24 cellular contexts compared by ENCODE assay signal in genomic region chr3:24525557-24525956, GRCh38. TPM values are rescaled to one million over a fixed set of nuclear protein-coding genes. Genes with fewer than 3 reads are reported as not detected.
DNase-seq lines count a peak whose midpoint lies in the region; ATAC-seq, FAIRE-seq and TF ChIP-seq lines count a peak whose summit lies in the region.
"Had no signal": no experiment of that assay in that cellular context is flagged by ENCODE, and none has a peak within 500 bp of the region (broad histone marks: within the 10 kb centered on the region; RNA-seq: fewer than 3 reads in every experiment).

No MANE protein-coding gene starts in this region.

- H2BK120ac ChIP-seq in mesendoderm (ENCODE audit: low read depth, low read length): no peak overlapping the region
- H2BK120ac ChIP-seq in neuronal stem cell (ENCODE audit: low read depth, low read length): no peak overlapping the region

- no peaks in the 10 kb centered on the region for H3K9me3 ChIP-seq in HepG2 (ENCODE audit: low read length)
- H3K9me3 ChIP-seq in right lobe of liver: no peaks in the 10 kb centered on the region
- H3K9me3 ChIP-seq in neuronal stem cell (replicated peaks in 1 of 2; ENCODE audit: control insufficient read depth in 2 of 2, insufficient read depth in 1 of 2, low read depth in 1 of 2, low read length in 2 of 2): peaks cover 0 to 2% of the 10 kb centered on the region in 2 donors
- H3K9me3 ChIP-seq: A549, Caco-2 had no signal

- no peak overlapping the region for H3K9ac ChIP-seq in HepG2 (ENCODE audit: insufficient read depth, low read depth, low read length)
- H3K9ac ChIP-seq in mesendoderm (ENCODE audit: low read length): no peak overlapping the region
- H3K9ac ChIP-seq in neuronal stem cell (ENCODE audit: low read depth, low read length, poor library complexity): peak overlapping the region; percentile 47
- H3K9ac ChIP-seq: BLaER1 treated with 17β-estradiol and CSF1 and Interleukin-3, amounts not matched to agents 10 nM and 100 nM had no signal

- H4K8ac ChIP-seq in mesendoderm (ENCODE audit: low read depth, low read length): no peak overlapping the region
- H4K8ac ChIP-seq in neuronal stem cell (ENCODE audit: low read depth, low read length): no peak overlapping the region

- H3K36me3 ChIP-seq in HepG2 (replicated peaks in 1 of 2; ENCODE audit: control insufficient read depth in 1 of 2, insufficient read depth in 2 of 2, low read length in 2 of 2): no peaks in the 10 kb centered on the region
- no peaks in the 10 kb centered on the region for H3K36me3 ChIP-seq in right lobe of liver
- H3K36me3 ChIP-seq in mesendoderm (ENCODE audit: control insufficient read depth, insufficient read depth, low read length): no peaks in the 10 kb centered on the region
- H3K36me3 ChIP-seq in neuronal stem cell (replicated peaks in 1 of 2; ENCODE audit: control insufficient read depth in 2 of 2, insufficient read depth in 2 of 2, low read length in 2 of 2): no peaks in the 10 kb centered on the region
- H3K36me3 ChIP-seq: BLaER1 treated with 17β-estradiol and CSF1 and Interleukin-3, amounts not matched to agents 10 nM and 100 nM had no signal

- CTCF ChIA-PET in HepG2 (lab: Yijun Ruan, JAX; ENCODE audit: low intra/inter-chr PET ratio, low total read pairs): no interaction called here

- H3K18ac ChIP-seq in mesendoderm (ENCODE audit: low read length): no peak overlapping the region
- no peak overlapping the region for H3K18ac ChIP-seq in neuronal stem cell (ENCODE audit: low read length)

- peaks cover 5% of the 10 kb centered on the region for H3K36me3 Mint-ChIP-seq in natural killer cell treated with Interleukin-12 subunit alpha and Interleukin-12 subunit beta and Interleukin-15 and Interleukin-18, amount 100 ng/mL, for 72 hours
- H3K36me3 Mint-ChIP-seq: CD8-positive, alpha-beta T cell had no signal

- POLR2A ChIA-PET in HepG2 (lab: Yijun Ruan, JAX): interaction anchor here (1.4 kb wide), 1 partner anchor 162 kb away, joined by 3 read pairs; no protein-coding TSS in a partner anchor

- H4K91ac ChIP-seq in neuronal stem cell (ENCODE audit: low read depth, low read length, poor library complexity): no peak overlapping the region

- H3K27ac Mint-ChIP-seq in natural killer cell treated with Interleukin-12 subunit alpha and Interleukin-12 subunit beta and Interleukin-15 and Interleukin-18, amount 100 ng/mL, for 72 hours: no peak overlapping the region
- H3K27ac Mint-ChIP-seq: B cell; CD4-positive, alpha-beta T cell; CD8-positive, alpha-beta T cell had no signal

- no peak for TF ChIP-seq EP300 in HepG2 (IDR thresholded peaks at IDR 0.05; ENCODE audit: low read depth in 2 of 2, low read length in 2 of 2)
- no peak for TF ChIP-seq EP300 in HepG2 (CRISPR knock-in tag; IDR thresholded peaks at IDR 0.05; ENCODE audit: borderline replicate concordance)

- no peaks in the 10 kb centered on the region for H3K9me3 Mint-ChIP-seq in natural killer cell treated with Interleukin-12 subunit alpha and Interleukin-12 subunit beta and Interleukin-15 and Interleukin-18, amount 100 ng/mL, for 72 hours
- H3K9me3 Mint-ChIP-seq: CD4-positive, alpha-beta T cell; CD8-positive, alpha-beta T cell had no signal

- no peak for FAIRE-seq in HepG2 (lab: Jason Lieb, UNC)
- FAIRE-seq: A549, D721Med, G401.6, GM12891, GM19239 had no signal

- H3K27me3 ChIP-seq in HepG2 (ENCODE audit: control insufficient read depth in 1 of 2, insufficient read depth in 2 of 2, low read length in 2 of 2) (no peaks in the 10 kb centered on the region; a peak in 2 of 5 replicates), right lobe of liver (no peaks in the 10 kb centered on the region), mesendoderm (ENCODE audit: insufficient read depth, low read length, poor library complexity) (peaks cover 3% of the 10 kb centered on the region), neuronal stem cell (ENCODE audit: control insufficient read depth in 3 of 3, insufficient read depth in 3 of 3, low read depth in 1 of 3, low read length in 3 of 3) (peaks cover 0 to 48% (median 25%) of the 10 kb centered on the region in 3 experiments)

- H3K4me1 Mint-ChIP-seq in natural killer cell treated with Interleukin-12 subunit alpha and Interleukin-12 subunit beta and Interleukin-15 and Interleukin-18, amount 100 ng/mL, for 72 hours (ENCODE audit: low read depth in 2 of 2): peaks cover 4 to 5% of the 10 kb centered on the region in 2 donors

- DNase-seq in HepG2 (ENCODE audit: low spot score): no peak
- DNase-seq in right lobe of liver: no peak
- no peak for DNase-seq in mesendoderm
- no peak for DNase-seq in neuronal stem cell (ENCODE audit: low spot score)
- no peak for DNase-seq in nucleus accumbens (lab: John Stamatoyannopoulos, UW)
- no peak for DNase-seq in natural killer cell treated with Interleukin-12 subunit alpha and Interleukin-12 subunit beta and Interleukin-15 and Interleukin-18, amount 100 ng/mL, for 72 hours (ENCODE audit: low spot score)
- DNase-seq: AML-193; Caco-2; Calu3; CD4-positive, alpha-beta T cell; CD8-positive, alpha-beta T cell; DMS79 treated with DMSO at 0.1 percent for 48 hours; GF-D8 had no signal

- peak overlapping the region; percentile 20 for H2BK15ac ChIP-seq in mesendoderm (replicated peaks; ENCODE audit: low read depth)
- H2BK15ac ChIP-seq in neuronal stem cell (ENCODE audit: low read length): no peak overlapping the region

- H2AK5ac ChIP-seq in mesendoderm (ENCODE audit: low read length) (no peak overlapping the region), neuronal stem cell (ENCODE audit: low read depth, low read length) (no peak overlapping the region)

- no peaks in the 10 kb centered on the region for H4K20me1 ChIP-seq in HepG2 (ENCODE audit: insufficient read depth, low read length)
- H4K20me1 ChIP-seq: BLaER1 treated with 17β-estradiol and CSF1 and Interleukin-3, amounts not matched to agents 10 nM and 100 nM had no signal

- H3K79me2 ChIP-seq in HepG2 (ENCODE audit: insufficient read depth, low read length): peaks cover 6% of the 10 kb centered on the region
- no peaks in the 10 kb centered on the region for H3K79me2 ChIP-seq in mesendoderm (ENCODE audit: control insufficient read depth, insufficient read depth, low read length)

- H3K14ac ChIP-seq in neuronal stem cell (ENCODE audit: low read length): no peak overlapping the region

- peak overlapping the region; percentile 38 for H3K56ac ChIP-seq in mesendoderm (ENCODE audit: low read length)

- H3K27ac ChIP-seq in HepG2 (ENCODE audit: extremely low read length, insufficient read depth, low read length): no peak overlapping the region
- H3K27ac ChIP-seq in right lobe of liver: no peak overlapping the region
- no peak overlapping the region for H3K27ac ChIP-seq in mesendoderm (ENCODE audit: low read depth, low read length)
- H3K27ac ChIP-seq in neuronal stem cell (replicated peaks; ENCODE audit: low read length): no peak overlapping the region
- H3K27ac ChIP-seq: 22Rv1; A549; BLaER1 treated with 17β-estradiol and CSF1 and Interleukin-3, amounts not matched to agents 10 nM and 100 nM; C4-2B had no signal

- H4K5ac ChIP-seq in mesendoderm (ENCODE audit: low read length): no peak overlapping the region

- TF ChIP-seq RAD21 in HepG2 (CRISPR knock-in tag; IDR thresholded peaks at IDR 0.05): no peak

- 93% methylated on average over 1 of the region's 1 CpG for WGBS in HepG2 (ENCODE audit: low lambda C conversion rate)
- 69% methylated on average over 1 of the region's 1 CpG for WGBS in right lobe of liver (ENCODE audit: insufficient coverage, low coverage, low lambda C conversion rate, missing lambda C conversion rate)
- no CpG with 5 or more reads among the region's 1 CpG for WGBS in mesendoderm (ENCODE audit: extremely low coverage, insufficient coverage, low lambda C conversion rate)
- no CpG with 5 or more reads among the region's 1 CpG for WGBS in neuronal stem cell (ENCODE audit: extremely low coverage in 2 of 2, insufficient read length in 2 of 2, insufficient replicate concordance in 1 of 2), 2 donors

- H2BK12ac ChIP-seq in neuronal stem cell (ENCODE audit: low read length): no peak overlapping the region

- BruUV-seq in HepG2 (replicated peaks; lab: Mats Ljungman, UMichigan): no TSS peak

- no peak overlapping the region for H3K4me3 Mint-ChIP-seq in natural killer cell treated with Interleukin-12 subunit alpha and Interleukin-12 subunit beta and Interleukin-15 and Interleukin-18, amount 100 ng/mL, for 72 hours
- H3K4me3 Mint-ChIP-seq: B cell; CD4-positive, alpha-beta T cell; CD8-positive, alpha-beta T cell had no signal

- TF ChIP-seq CTCF in HepG2 (CRISPR knock-in tag; IDR thresholded peaks at IDR 0.05) (no peak), right lobe of liver (IDR thresholded peaks at IDR 0.05) (no peak)

- TF ChIP-seq POLR2A in HepG2 (IDR thresholded peaks at IDR 0.05; ENCODE audit: insufficient read depth in 1 of 2, low read depth in 2 of 2, low read length in 2 of 2) (no peak), right lobe of liver (IDR thresholded peaks at IDR 0.05) (no peak)

- H3K4me3 ChIP-seq in HepG2 (replicated peaks in 1 of 3; ENCODE audit: insufficient read depth in 1 of 3, low read depth in 2 of 3, low read length in 3 of 3) (no peak overlapping the region), right lobe of liver (no peak overlapping the region), mesendoderm (ENCODE audit: low read length) (no peak overlapping the region), neuronal stem cell (ENCODE audit: low read length in 2 of 2) (no peak overlapping the region)
- H3K4me3 ChIP-seq: A549; BLaER1 treated with 17β-estradiol and CSF1 and Interleukin-3, amounts not matched to agents 10 nM and 100 nM had no signal

- H3K4me2 ChIP-seq in HepG2 (ENCODE audit: low read depth, low read length): no peak overlapping the region
- no peak overlapping the region for H3K4me2 ChIP-seq in mesendoderm (ENCODE audit: low read length)
- no peak overlapping the region for H3K4me2 ChIP-seq in neuronal stem cell (ENCODE audit: insufficient read depth, low read length, poor library complexity, severe bottlenecking)
- H3K4me2 ChIP-seq: A549; BLaER1 treated with 17β-estradiol and CSF1 and Interleukin-3, amounts not matched to agents 10 nM and 100 nM had no signal

- H3K4me1 ChIP-seq in HepG2 (ENCODE audit: insufficient read depth, low read length): peaks cover 43% of the 10 kb centered on the region
- peaks cover 0 to 18% (median 7%) of the 10 kb centered on the region in 4 donors for H3K4me1 ChIP-seq in right lobe of liver
- H3K4me1 ChIP-seq in mesendoderm (ENCODE audit: control insufficient read depth, low read depth, low read length): peaks cover 8% of the 10 kb centered on the region
- H3K4me1 ChIP-seq in neuronal stem cell (ENCODE audit: control insufficient read depth in 2 of 2, insufficient read depth in 1 of 2, low read depth in 1 of 2, low read length in 2 of 2): peaks cover 0 to 5% of the 10 kb centered on the region in 2 donors

- intact Hi-C loops in HepG2 (cut with micrococcal nuclease; ENCODE audit: unreplicated experiment) (loop anchor here (10.0 kb wide), 1 partner anchor 119 kb away; no protein-coding TSS in a partner anchor), right lobe of liver (cut with DNase I) (no loop called here)

- ATAC-seq in HepG2: no peak
- ATAC-seq in right lobe of liver: no peak
- ATAC-seq in HG03045 (IDR thresholded peaks at IDR 0.05; ENCODE audit: unreplicated experiment): no peak
- no peak for ATAC-seq in natural killer cell treated with Interleukin-12 subunit alpha and Interleukin-12 subunit beta and Interleukin-15 and Interleukin-18, amount 100 ng/mL, for 72 hours
- ATAC-seq: A549; CD8-positive, alpha-beta T cell had no signal

- H3K79me1 ChIP-seq in mesendoderm (ENCODE audit: low read length) (no peaks in the 10 kb centered on the region), neuronal stem cell (ENCODE audit: low read depth, low read length) (no peaks in the 10 kb centered on the region)

- H2BK5ac ChIP-seq in mesendoderm (ENCODE audit: low read length) (no peak overlapping the region), neuronal stem cell (ENCODE audit: low read length) (no peak overlapping the region)

- in situ Hi-C loops in HepG2 (cut with HindIII; ENCODE audit: extremely low pct_ligation_motif_present, low pct_unique_long_range_greater_than_20kb): no loop called here

- H3K27me3 Mint-ChIP-seq in natural killer cell treated with Interleukin-12 subunit alpha and Interleukin-12 subunit beta and Interleukin-15 and Interleukin-18, amount 100 ng/mL, for 72 hours: peaks cover 13 to 18% of the 10 kb centered on the region in 2 donors

- H2AFZ ChIP-seq in HepG2 (ENCODE audit: low read length) (no peak overlapping the region), neuronal stem cell (ENCODE audit: low read length) (no peak overlapping the region)

- H3K4ac ChIP-seq in mesendoderm (ENCODE audit: low read depth, low read length) (no peak overlapping the region), neuronal stem cell (ENCODE audit: low read length) (no peak overlapping the region)

- H3K23ac ChIP-seq in mesendoderm (ENCODE audit: low read length) (no peak overlapping the region), neuronal stem cell (ENCODE audit: low read depth, low read length, poor library complexity) (no peak overlapping the region)

RNA-seq across cellular contexts. Expression of gene THRB, which starts 30.9 kb away (rescaled TPM):
- total RNA-seq in HepG2 (2016; rRNA removed; fragmentation: Illumina TruSeq; extraction: Trizol) (22.7 and 30.1 TPM in 2 replicates), right lobe of liver (10 to 100 TPM; 14.5 to 29.5 (median 17.3) TPM)
- total RNA-seq in HepG2 (2016; cell fraction: cytosol; rRNA removed; fragmentation: Illumina TruSeq; extraction: Trizol; ENCODE audit: low read depth): 9.2 and 10.9 TPM in 2 replicates
- 20.4 and 24.3 TPM in 2 replicates for total RNA-seq in HepG2 (2016; cell fraction: insoluble cytoplasmic fraction; rRNA removed; fragmentation: Illumina TruSeq; extraction: Trizol)
- 16.1 and 18.6 TPM in 2 replicates for total RNA-seq in HepG2 (2016; cell fraction: membrane; rRNA removed; fragmentation: Illumina TruSeq; extraction: Trizol)
- total RNA-seq in HepG2 (2016; cell fraction: nucleus; rRNA removed; fragmentation: Illumina TruSeq; extraction: Trizol): 40.5 and 40.8 TPM in 2 replicates
- polyA plus RNA-seq in HepG2 (2011; rRNA removed): 4.3 and 4.7 TPM in 2 replicates
- polyA plus RNA-seq in HepG2 (2011; cell fraction: cytosol; rRNA removed): 3.0 and 4.0 TPM in 2 replicates
- polyA plus RNA-seq in HepG2 (2011; cell fraction: nucleus; rRNA removed): 6.1 and 7.0 TPM in 2 replicates
- 7.5 and 9.3 TPM in 2 replicates for polyA plus RNA-seq in HepG2 (2012)
- 3.5 and 4.3 TPM in 2 replicates for polyA plus RNA-seq in HepG2 (2016; cell fraction: cytosol; fragmentation: Illumina TruSeq; extraction: Trizol; ENCODE audit: low read depth)
- 14.8 and 17.3 TPM in 2 replicates for polyA plus RNA-seq in HepG2 (2016; cell fraction: insoluble cytoplasmic fraction; fragmentation: Illumina TruSeq; extraction: Trizol; ENCODE audit: low read depth)
- polyA plus RNA-seq in HepG2 (2016; cell fraction: membrane; fragmentation: Illumina TruSeq; extraction: Trizol; ENCODE audit: low read depth): 6.5 and 6.7 TPM in 2 replicates
- 14.6 and 17.3 TPM in 2 replicates for polyA plus RNA-seq in HepG2 (2016; cell fraction: nucleus; fragmentation: Illumina TruSeq; extraction: Trizol; ENCODE audit: insufficient read depth, low read depth)
- polyA minus RNA-seq in HepG2 (2011; rRNA and poly(A)+ RNA removed; ENCODE audit: low replicate concordance): 3.3 and 9.4 TPM in 2 replicates
- 8.1 and 8.3 TPM in 2 replicates for polyA minus RNA-seq in HepG2 (2011; cell fraction: cytosol; rRNA and poly(A)+ RNA removed)
- 45.8 and 47.3 TPM in 2 replicates for polyA minus RNA-seq in HepG2 (2011; cell fraction: nucleus; rRNA and poly(A)+ RNA removed)
- polyA plus RNA-seq in mesendoderm (2013, experiment 1 of 2): 0.37 TPM
- 0.52 TPM for polyA plus RNA-seq in mesendoderm (2013, experiment 2 of 2)
- polyA plus RNA-seq in neuronal stem cell (2013, experiment 1 of 2): 0.18 TPM
- 0.18 TPM for polyA plus RNA-seq in neuronal stem cell (2013, experiment 2 of 2)
- total RNA-seq in natural killer cell treated with Interleukin-12 subunit alpha and Interleukin-12 subunit beta and Interleukin-15 and Interleukin-18, amount 100 ng/mL, for 72 hours: under 1 TPM in 1 of 2 donors, not detected in 1; 0.22 TPM
- total RNA-seq: A172; CD4-positive, alpha-beta T cell; CD8-positive, alpha-beta T cell had no signal

Comparison
In these comparisons a context has a peak if more than half of its experiments do, and no peak if none do; other contexts are left out.
1. RNA of gene THRB, which starts 30.9 kb away (total RNA-seq): 9.2 to 40.8 TPM in HepG2 and 14.5 to 29.5 TPM in right lobe of liver; 0.22 TPM in natural killer cell treated with Interleukin-12 subunit alpha and Interleukin-12 subunit beta and Interleukin-15 and Interleukin-18, amount 100 ng/mL, for 72 hours; every median in the first group is over 4 times any median in the second.